ENCODE assay signal across 8 cellular contexts in genomic region chr17:19361975-19362292, GRCh38. TPM values are rescaled to one million over a fixed set of nuclear protein-coding genes. Genes with fewer than 3 reads are reported as not detected.
DNase-seq lines count a peak whose midpoint lies in the region; ATAC-seq and TF ChIP-seq lines count a peak whose summit lies in the region.

No MANE protein-coding gene starts in this region.

- H3K27ac ChIP-seq in HEK293 (ENCODE audit: extremely low read depth, low read depth, low read length): peak overlapping the region; percentile 47

- no peak for TF ChIP-seq CTCF in HEK293 (tag by site-specific recombination; IDR thresholded peaks at IDR 0.05)

- no peaks in the 10 kb centered on the region for H3K9me3 Mint-ChIP-seq in activated T-helper 17 cell treated with anti-CD3 and anti-CD28 coated beads, Interleukin-2, amount 50 U/mL, for 72 hours
- no peaks in the 10 kb centered on the region for H3K9me3 Mint-ChIP-seq in stimulated activated effector memory CD8-positive, alpha-beta T cell treated with anti-CD3 and anti-CD28 coated beads, Interleukin-12 subunit alpha, Interleukin-12 subunit beta, amount 100 ng/mL, for 72 hours

- peaks cover 5% of the 10 kb centered on the region for H3K4me1 Mint-ChIP-seq in activated T-helper 17 cell treated with anti-CD3 and anti-CD28 coated beads, Interleukin-2, amount 50 U/mL, for 72 hours
- H3K4me1 Mint-ChIP-seq in stimulated activated effector memory CD8-positive, alpha-beta T cell treated with anti-CD3 and anti-CD28 coated beads, Interleukin-12 subunit alpha, Interleukin-12 subunit beta, amount 100 ng/mL, for 72 hours: peaks cover 10% of the 10 kb centered on the region

- CTCF ChIA-PET in HEK293 (lab: Yijun Ruan, JAX): interaction anchor here (0.7 to 5.6 kb wide), 17 partner anchors 8 to 454 kb away, joined by 3 to 156 read pairs (median 6); partner anchors contain the start of genes ALDH3A2 and MAPK7

- peaks cover 18% of the 10 kb centered on the region for H3K27me3 Mint-ChIP-seq in activated T-helper 17 cell treated with anti-CD3 and anti-CD28 coated beads, Interleukin-2, amount 50 U/mL, for 72 hours

- H3K4me3 ChIP-seq in HEK293 (ENCODE audit: low read depth, low read length) (peak overlapping the region; percentile 81), iPS-18c (ENCODE audit: insufficient read depth, low read depth, low read length) (peak overlapping the region; percentile 77)

- H3K36me3 ChIP-seq in HEK293 (ENCODE audit: control insufficient read depth in 2 of 2, insufficient read depth in 1 of 2, low read length in 2 of 2): peaks cover 0 to 33% of the 10 kb centered on the region in 2 experiments; a peak in 1 of 3 replicates

- no peaks in the 10 kb centered on the region for H3K9me3 ChIP-seq in HEK293 (ENCODE audit: control insufficient read depth, insufficient read depth, low read depth, low read length)
- H3K9me3 ChIP-seq in iPS-18c (ENCODE audit: control insufficient read depth, insufficient read depth, low read length): no peaks in the 10 kb centered on the region

- no peak overlapping the region for H3K27ac Mint-ChIP-seq in activated T-helper 17 cell treated with anti-CD3 and anti-CD28 coated beads, Interleukin-2, amount 50 U/mL, for 72 hours
- H3K27ac Mint-ChIP-seq in stimulated activated effector memory CD8-positive, alpha-beta T cell treated with anti-CD3 and anti-CD28 coated beads, Interleukin-12 subunit alpha, Interleukin-12 subunit beta, amount 100 ng/mL, for 72 hours: peak overlapping the region; percentile 46

- peak overlapping the region; percentile 82 for H3K4me3 Mint-ChIP-seq in activated T-helper 17 cell treated with anti-CD3 and anti-CD28 coated beads, Interleukin-2, amount 50 U/mL, for 72 hours
- peak overlapping the region; percentile 74 for H3K4me3 Mint-ChIP-seq in stimulated activated effector memory CD8-positive, alpha-beta T cell treated with anti-CD3 and anti-CD28 coated beads, Interleukin-12 subunit alpha, Interleukin-12 subunit beta, amount 100 ng/mL, for 72 hours

- POLR2A ChIA-PET in HEK293 (lab: Yijun Ruan, JAX): interaction anchor here (1.2 to 1.9 kb wide), 4 partner anchors 16 to 401 kb away, joined by 5 to 48 read pairs (median 8); partner anchors contain the start of gene MAPK7

- no peaks in the 10 kb centered on the region for H3K36me3 Mint-ChIP-seq in activated T-helper 17 cell treated with anti-CD3 and anti-CD28 coated beads, Interleukin-2, amount 50 U/mL, for 72 hours (ENCODE audit: low read depth)
- no peaks in the 10 kb centered on the region for H3K36me3 Mint-ChIP-seq in stimulated activated effector memory CD8-positive, alpha-beta T cell treated with anti-CD3 and anti-CD28 coated beads, Interleukin-12 subunit alpha, Interleukin-12 subunit beta, amount 100 ng/mL, for 72 hours

- DNase-seq in stimulated activated effector memory CD8-positive, alpha-beta T cell treated with anti-CD3 and anti-CD28 coated beads, Interleukin-12 subunit alpha, Interleukin-12 subunit beta, amount 100 ng/mL, for 72 hours (ENCODE audit: low spot score in 2 of 2): no peak
- DNase-seq in NCI-H1694 (lab: John Stamatoyannopoulos, UW): no peak
- no peak for DNase-seq in DMS53 treated with DMSO at 0.1 percent for 48 hours (lab: John Stamatoyannopoulos, UW; ENCODE audit: unreplicated experiment)
- no peak for DNase-seq in amniotic stem cell (lab: John Stamatoyannopoulos, UW)

- ATAC-seq in activated T-helper 17 cell treated with anti-CD3 and anti-CD28 coated beads, Interleukin-2, amount 50 U/mL, for 72 hours (replicated peaks): no peak
- ATAC-seq in stimulated activated effector memory CD8-positive, alpha-beta T cell treated with anti-CD3 and anti-CD28 coated beads, Interleukin-12 subunit alpha, Interleukin-12 subunit beta, amount 100 ng/mL, for 72 hours: no peak
- no peak for ATAC-seq in HG03521 (IDR thresholded peaks at IDR 0.05; ENCODE audit: unreplicated experiment)

- H3K4me1 ChIP-seq in HEK293 (ENCODE audit: control insufficient read depth, insufficient read depth, low read length): peaks cover 5% of the 10 kb centered on the region

TF ChIP-seq in HEK293, 187 proteins besides CTCF, POLR2A, EP300 and RAD21 (continues in another document):
- TF ChIP-seq ZNF600 (tag by site-specific recombination; IDR thresholded peaks at IDR 0.05) (0 out of 2 replicates have a peak, but pooled peaks have one; percentile 31), YY2 (tag by site-specific recombination; IDR thresholded peaks at IDR 0.05) (no peak), REST (tag by site-specific recombination; IDR thresholded peaks at IDR 0.05) (peak; percentile 80; the same call in 1 of the 2 replicates), ZNF654 (tag by site-specific recombination; IDR thresholded peaks at IDR 0.05; ENCODE audit: low read depth) (no peak), OVOL3 (tag by site-specific recombination; IDR thresholded peaks at IDR 0.05) (no peak), PRDM2 (tag by site-specific recombination; IDR thresholded peaks at IDR 0.05; ENCODE audit: borderline replicate concordance) (no peak), ZNF133 (tag by site-specific recombination; IDR thresholded peaks at IDR 0.05) (0 out of 2 replicates have a peak, but pooled peaks have one; percentile 7), SETDB1 (IDR thresholded peaks at IDR 0.05; ENCODE audit: insufficient read length, low read length) (no peak), ZBTB1 (tag by site-specific recombination; IDR thresholded peaks at IDR 0.05) (no peak), ZNF777 (tag by site-specific recombination; IDR thresholded peaks at IDR 0.05; ENCODE audit: borderline replicate concordance) (no peak)

RNA-seq across cellular contexts. Expression of gene B9D1, which starts 0.6 kb away (rescaled TPM):
- total RNA-seq in activated T-helper 17 cell treated with anti-CD3 and anti-CD28 coated beads, Interleukin-2, amount 50 U/mL, for 72 hours: 1 to 10 TPM; 2.8 to 3.4 TPM

RNA-seq across cellular contexts. Expression of gene MAPK7, which starts 16.4 kb away (rescaled TPM):
- total RNA-seq in activated T-helper 17 cell treated with anti-CD3 and anti-CD28 coated beads, Interleukin-2, amount 50 U/mL, for 72 hours: 10 to 100 TPM; 22.1 to 39.3 TPM

RNA-seq across cellular contexts. Expression of gene MFAP4, which starts 25.1 kb away (rescaled TPM):
- total RNA-seq in activated T-helper 17 cell treated with anti-CD3 and anti-CD28 coated beads, Interleukin-2, amount 50 U/mL, for 72 hours: not detected

RNA-seq across cellular contexts. Expression of gene RNF112, which starts 49.1 kb away (rescaled TPM):
- total RNA-seq in activated T-helper 17 cell treated with anti-CD3 and anti-CD28 coated beads, Interleukin-2, amount 50 U/mL, for 72 hours: 1 to 10 TPM in 1 of 2 donors, under 1 TPM in 1; 0.56 to 3.1 TPM
